8 cellular contexts compared by ENCODE assay signal in the genomic region with DNA sequence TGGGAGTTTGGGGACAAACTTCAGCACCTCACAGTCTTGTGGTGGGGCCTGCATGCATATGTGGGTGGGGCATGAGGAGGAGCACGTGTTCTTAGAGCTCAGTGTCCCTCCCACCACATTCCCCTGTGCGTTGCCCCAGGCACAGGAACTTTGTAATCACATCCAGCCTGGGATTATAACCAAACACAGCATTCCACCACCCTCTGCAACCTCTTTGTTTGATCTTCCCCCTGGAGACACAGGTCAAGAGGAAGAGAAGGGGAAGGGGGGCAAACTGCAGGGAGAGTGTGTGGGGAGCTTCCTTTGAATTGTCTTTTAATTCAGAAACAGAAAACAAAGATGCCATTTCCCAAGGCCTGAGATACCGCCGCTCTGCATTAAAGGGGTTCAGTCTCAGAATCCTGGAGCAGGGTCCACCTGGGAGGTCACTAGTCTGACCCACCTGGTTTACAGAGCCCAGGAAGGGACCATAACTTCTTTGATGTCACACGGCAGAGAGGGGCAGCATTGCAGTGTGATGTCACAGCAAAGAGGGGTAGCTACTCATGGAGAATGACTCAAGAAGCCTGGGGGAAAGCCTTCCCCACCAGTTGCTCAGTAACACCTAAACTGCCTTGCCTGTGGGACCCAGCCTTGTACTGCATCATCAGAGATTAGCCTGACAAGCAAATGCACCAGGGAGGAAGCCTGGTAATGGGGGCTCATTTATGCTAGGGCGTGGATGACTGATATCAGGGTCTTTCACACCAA.
DNase-seq lines count a peak whose midpoint lies in the region; ATAC-seq lines count a peak whose summit lies in the region.

No MANE protein-coding gene starts in this region.

- H3K18ac ChIP-seq in mesendoderm (ENCODE audit: low read length): peak overlapping the region; percentile 43

- H3K79me2 ChIP-seq in mesendoderm (ENCODE audit: control insufficient read depth, insufficient read depth, low read length): no peaks in the 10 kb centered on the region

- no peak overlapping the region for H4K5ac ChIP-seq in mesendoderm (ENCODE audit: low read length)

- H3K23ac ChIP-seq in mesendoderm (ENCODE audit: low read length): peak overlapping the region; percentile 45

- H3K27ac ChIP-seq in BLaER1 treated with 17β-estradiol and CSF1 and Interleukin-3, amounts not matched to agents 10 nM and 100 nM: peak overlapping the region in 8 of 11 experiments; percentile 22 to 48 (median 36); a peak in 12 of 22 replicates
- H3K27ac ChIP-seq in cingulate gyrus (ENCODE audit: low read depth, low read length): peak overlapping the region; percentile 54
- H3K27ac ChIP-seq in mesendoderm (ENCODE audit: low read depth, low read length): peak overlapping the region; percentile 69

- H4K20me1 ChIP-seq in BLaER1 treated with 17β-estradiol and CSF1 and Interleukin-3, amounts not matched to agents 10 nM and 100 nM: no peaks in the 10 kb centered on the region

- H3K36me3 ChIP-seq in BLaER1 treated with 17β-estradiol and CSF1 and Interleukin-3, amounts not matched to agents 10 nM and 100 nM: no peaks in the 10 kb centered on the region
- no peaks in the 10 kb centered on the region for H3K36me3 ChIP-seq in mesendoderm (ENCODE audit: control insufficient read depth, insufficient read depth, low read length)

- no peak overlapping the region for H3K4ac ChIP-seq in mesendoderm (ENCODE audit: low read depth, low read length)

- DNase-seq in LoVo (ENCODE audit: low spot score): peak; percentile 34
- peak; percentile 99 for DNase-seq in mesendoderm
- DNase-seq in NCI-H1417 (lab: John Stamatoyannopoulos, UW): no peak
- no peak for DNase-seq in NCI-H2081 (lab: John Stamatoyannopoulos, UW)
- no peak for DNase-seq in activated gamma-delta T cell (lab: John Stamatoyannopoulos, UW)

- peak overlapping the region in 5 of 11 experiments; percentile 8 to 59 (median 50); a peak in 7 of 22 replicates for H3K9ac ChIP-seq in BLaER1 treated with 17β-estradiol and CSF1 and Interleukin-3, amounts not matched to agents 10 nM and 100 nM
- peak overlapping the region; percentile 20 for H3K9ac ChIP-seq in mesendoderm (ENCODE audit: low read length)

- peaks cover 5 to 24% (median 19%) of the 10 kb centered on the region in 10 experiments for H3K4me1 ChIP-seq in BLaER1 treated with 17β-estradiol and CSF1 and Interleukin-3, amounts not matched to agents 10 nM and 100 nM
- peaks cover 10% of the 10 kb centered on the region for H3K4me1 ChIP-seq in mesendoderm (ENCODE audit: control insufficient read depth, low read depth, low read length)

- no peak for ATAC-seq in GM18517 (IDR thresholded peaks at IDR 0.05; ENCODE audit: unreplicated experiment)

- no peaks in the 10 kb centered on the region for H3K27me3 ChIP-seq in BLaER1 treated with 17β-estradiol and CSF1 and Interleukin-3, amounts not matched to agents 10 nM and 100 nM
- no peaks in the 10 kb centered on the region for H3K27me3 ChIP-seq in mesendoderm (ENCODE audit: insufficient read depth, low read length, poor library complexity)

- H3K4me2 ChIP-seq in BLaER1 treated with 17β-estradiol and CSF1 and Interleukin-3, amounts not matched to agents 10 nM and 100 nM: peak overlapping the region in 10 of 11 experiments; percentile 19 to 76 (median 56); a peak in 20 of 22 replicates
- H3K4me2 ChIP-seq in mesendoderm (ENCODE audit: low read length): no peak overlapping the region

- H2BK5ac ChIP-seq in mesendoderm (ENCODE audit: low read length): peak overlapping the region; percentile 47

- no CpG with 5 or more reads among the region's 6 CpGs for WGBS in mesendoderm (ENCODE audit: extremely low coverage, insufficient coverage, low lambda C conversion rate)

- H2BK15ac ChIP-seq in mesendoderm (replicated peaks; ENCODE audit: low read depth): peak overlapping the region; percentile 48

- no peaks in the 10 kb centered on the region for H3K79me1 ChIP-seq in mesendoderm (ENCODE audit: low read length)

- peak overlapping the region; percentile 66 for H3K56ac ChIP-seq in mesendoderm (ENCODE audit: low read length)

- H3K4me3 ChIP-seq in BLaER1 treated with 17β-estradiol and CSF1 and Interleukin-3, amounts not matched to agents 10 nM and 100 nM: no peak overlapping the region
- no peak overlapping the region for H3K4me3 ChIP-seq in mesendoderm (ENCODE audit: low read length)

- H2BK120ac ChIP-seq in mesendoderm (ENCODE audit: low read depth, low read length): peak overlapping the region; percentile 21

- H3K9me3 ChIP-seq in BLaER1 treated with 17β-estradiol and CSF1 and Interleukin-3, amounts not matched to agents 10 nM and 100 nM (replicated peaks in 1 of 11): peaks cover 0 to 9% (median 0%) of the 10 kb centered on the region in 11 experiments; a peak in 2 of 22 replicates

- no peak overlapping the region for H4K8ac ChIP-seq in mesendoderm (ENCODE audit: low read depth, low read length)

- H2AK5ac ChIP-seq in mesendoderm (ENCODE audit: low read length): no peak overlapping the region

Comparison
In these comparisons a context has a peak if more than half of its experiments do, and no peak if none do; other contexts are left out.
1. DNase-seq: peak in LoVo (single experiment) and mesendoderm (single experiment); none in NCI-H1417 (0 of 3), NCI-H2081 (0 of 2) and activated gamma-delta T cell (single experiment).
2. Peak in every context shown above with its lines, with median percentiles within 50 percentile points of each other: H3K27ac ChIP-seq.